21 cellular contexts compared by ENCODE assay signal in genomic region chr17:80749611-80750010, GRCh38.
DNase-seq lines count a peak whose midpoint lies in the region; ATAC-seq and TF ChIP-seq lines count a peak whose summit lies in the region.
"Had no signal": no experiment of that assay in that cellular context is flagged by ENCODE, and none has a peak within 500 bp of the region (broad histone marks: within the 10 kb centered on the region; RNA-seq: fewer than 3 reads in every experiment).

No MANE protein-coding gene starts in this region.

- TF ChIP-seq POLR2A in gastroesophageal sphincter (IDR thresholded peaks at IDR 0.05), result no peak

- peaks cover 48% of the 10 kb centered on the region for H3K36me3 Mint-ChIP-seq in activated CD4-positive, alpha-beta T cell treated with anti-CD3 and anti-CD28 coated beads, Interleukin-2, amount 10 ng/mL, durations not matched to agents 24 days and 14 days (ENCODE audit: low read depth)

- DNase-seq in activated CD4-positive, alpha-beta T cell treated with anti-CD3 and anti-CD28 coated beads, Interleukin-2, amount 10 ng/mL, durations not matched to agents 24 days and 14 days, result no peak
- no peak for DNase-seq in activated CD4-positive, alpha-beta T cell treated with anti-CD3 and anti-CD28 coated beads, Interleukin-2, amount 50 U/mL, for 48 hours
- DNase-seq in stimulated activated CD8-positive, alpha-beta memory T cell treated with anti-CD3 and anti-CD28 coated beads, Interleukin-4, amount 100 ng/mL, for 48 hours, result peak; percentile 14
- DNase-seq: activated CD4-positive, alpha-beta T cell treated with anti-CD3 and anti-CD28 coated beads, Interleukin-2, amount 50 U/mL, for 1 hour; activated T-cell treated with anti-CD3 and anti-CD28 coated beads, Interleukin-2, amount 50 U/mL, for 1 hour; AML-193; CD8-positive, alpha-beta memory T cell; mesenchymal stem cell; NCI-H1105 treated with DMSO at 0.1 percent for 48 hours; NCI-H2029; retina; stimulated activated naive B cell treated with anti-CD40 and anti-IgM and Interleukin-4, amounts not matched to agents 10 μg/mL and 1 μg/mL and 100 μg/mL, for 72 hours; tibial artery had no signal

- H3F3A ChIP-seq in Loucy (ENCODE audit: low read depth), result no peaks in the 10 kb centered on the region

- 86 to 100% methylated on average over 2 to 3 of the region's 3 CpGs for WGBS in gastroesophageal sphincter (ENCODE audit: low coverage in 1 of 2), 2 donors

- H3K9me3 Mint-ChIP-seq in activated CD4-positive, alpha-beta T cell treated with anti-CD3 and anti-CD28 coated beads, Interleukin-2, amount 10 ng/mL, durations not matched to agents 24 days and 14 days, result no peaks in the 10 kb centered on the region
- H3K9me3 Mint-ChIP-seq: CD8-positive, alpha-beta memory T cell; T-helper 1 cell treated with Interleukin-12 subunit alpha and Interleukin-12 subunit beta and Interleukin-4 antibody, amounts not matched to agents 30 μg/mL and 1 μg/mL, for 36 hours had no signal

- H3K4me2 ChIP-seq in Loucy (ENCODE audit: low read depth, low read length, poor library complexity, severe bottlenecking), result peak overlapping the region; percentile 10

- H3K36me3 ChIP-seq in Loucy (ENCODE audit: insufficient read depth, low read length) (peaks cover 5% of the 10 kb centered on the region; the same call in 1 of the 2 replicates), gastroesophageal sphincter (peaks cover 0 to 10% of the 10 kb centered on the region in 2 donors)

- H2AFZ ChIP-seq in Loucy (ENCODE audit: low read length), result no peak overlapping the region

- H3K27me3 Mint-ChIP-seq in activated CD4-positive, alpha-beta T cell treated with anti-CD3 and anti-CD28 coated beads, Interleukin-2, amount 10 ng/mL, durations not matched to agents 24 days and 14 days, result no peaks in the 10 kb centered on the region
- H3K27me3 Mint-ChIP-seq: CD8-positive, alpha-beta memory T cell; stimulated activated naive B cell treated with anti-CD40 and anti-IgM and Interleukin-4, amounts not matched to agents 10 μg/mL and 1 μg/mL and 100 μg/mL, for 72 hours had no signal

- peak overlapping the region; percentile 45 for H3K27ac Mint-ChIP-seq in activated CD4-positive, alpha-beta T cell treated with anti-CD3 and anti-CD28 coated beads, Interleukin-2, amount 10 ng/mL, durations not matched to agents 24 days and 14 days

- H3K4me1 ChIP-seq in Loucy (ENCODE audit: insufficient read depth, low read length, poor library complexity, severe bottlenecking), result peaks cover 24% of the 10 kb centered on the region
- peaks cover 0 to 27% (median 2%) of the 10 kb centered on the region in 3 donors for H3K4me1 ChIP-seq in gastroesophageal sphincter
- H3K4me1 ChIP-seq: tibial artery had no signal

- no peaks in the 10 kb centered on the region for H3K9me2 ChIP-seq in Loucy (replicated peaks; ENCODE audit: low read depth, low read length)

- peak overlapping the region; percentile 95 for H3K27ac ChIP-seq in cingulate gyrus (ENCODE audit: low read depth, low read length)
- H3K27ac ChIP-seq in gastroesophageal sphincter, result peak overlapping the region in 1 of 4 donors; percentile 81
- H3K27ac ChIP-seq: SK-N-MC, tibial artery had no signal

- ATAC-seq in GM19455 (IDR thresholded peaks at IDR 0.05; ENCODE audit: unreplicated experiment) (no peak), gastroesophageal sphincter (no peak), HG03139 (IDR thresholded peaks at IDR 0.05; ENCODE audit: unreplicated experiment) (no peak)
- ATAC-seq: HCT116 had no signal

- H3K4me3 ChIP-seq in Loucy (ENCODE audit: low read length, poor library complexity, severe bottlenecking) (no peak overlapping the region), gastroesophageal sphincter (no peak overlapping the region)
- H3K4me3 ChIP-seq: SK-N-MC, tibial artery had no signal

- intact Hi-C loops in activated CD4-positive, alpha-beta T cell treated with anti-CD3 and anti-CD28 coated beads, Interleukin-2, amount 10 ng/mL, durations not matched to agents 24 days and 14 days (cut with micrococcal nuclease), result no loop called here

- no peak overlapping the region for H3K9ac ChIP-seq in Loucy (ENCODE audit: low read depth, low read length, poor library complexity, severe bottlenecking)

- no peak for TF ChIP-seq CTCF in Loucy (conservative IDR thresholded peaks at IDR 0.05; ENCODE audit: low read length)
- no peak for TF ChIP-seq CTCF in gastroesophageal sphincter (IDR thresholded peaks at IDR 0.05)

- H4K20me1 ChIP-seq in Loucy (ENCODE audit: insufficient read depth, low read length, poor library complexity, severe bottlenecking), result no peaks in the 10 kb centered on the region

- H3K79me2 ChIP-seq in Loucy (ENCODE audit: insufficient read depth, low read length), result no peaks in the 10 kb centered on the region

- H3K4me3 Mint-ChIP-seq in activated CD4-positive, alpha-beta T cell treated with anti-CD3 and anti-CD28 coated beads, Interleukin-2, amount 10 ng/mL, durations not matched to agents 24 days and 14 days, result no peak overlapping the region
- H3K4me3 Mint-ChIP-seq: CD8-positive, alpha-beta memory T cell; stimulated activated naive B cell treated with anti-CD40 and anti-IgM and Interleukin-4, amounts not matched to agents 10 μg/mL and 1 μg/mL and 100 μg/mL, for 72 hours; T-helper 1 cell treated with Interleukin-12 subunit alpha and Interleukin-12 subunit beta and Interleukin-4 antibody, amounts not matched to agents 30 μg/mL and 1 μg/mL, for 36 hours had no signal

- H3K9me3 ChIP-seq in Loucy (ENCODE audit: insufficient read depth, low read depth, low read length) (no peaks in the 10 kb centered on the region), gastroesophageal sphincter (no peaks in the 10 kb centered on the region)
- H3K9me3 ChIP-seq: tibial artery had no signal

- H3K27me3 ChIP-seq in Loucy (ENCODE audit: insufficient read depth, low read length, poor library complexity, severe bottlenecking) (no peaks in the 10 kb centered on the region), gastroesophageal sphincter (no peaks in the 10 kb centered on the region)
- H3K27me3 ChIP-seq: tibial artery had no signal

- TF ChIP-seq EP300 in gastroesophageal sphincter (IDR thresholded peaks at IDR 0.05), result no peak

- H3K4me1 Mint-ChIP-seq in activated CD4-positive, alpha-beta T cell treated with anti-CD3 and anti-CD28 coated beads, Interleukin-2, amount 10 ng/mL, durations not matched to agents 24 days and 14 days, result peaks cover 55% of the 10 kb centered on the region
